Comparison of ENCODE assay signal across 24 cellular contexts in the genomic region with DNA sequence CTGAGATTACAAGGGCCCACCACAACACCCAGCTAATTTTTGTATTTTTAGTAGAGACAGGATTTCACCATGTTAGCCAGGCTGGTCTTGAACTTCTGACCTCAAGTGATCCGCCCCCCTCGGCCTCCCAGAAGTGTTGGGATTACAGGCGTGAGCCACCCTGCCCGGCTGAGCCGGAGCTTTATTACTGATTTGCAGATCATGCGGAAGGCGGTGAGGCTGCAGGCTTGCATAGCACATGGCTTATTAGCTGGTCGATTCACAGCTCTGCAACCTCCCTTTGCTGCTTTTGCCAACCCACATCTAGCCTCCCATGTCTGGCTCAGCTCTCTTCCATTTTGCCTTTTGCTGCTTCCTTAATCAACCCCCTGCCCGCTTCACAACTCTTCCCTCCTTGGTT.
A peak's percentile ranks its signal among the peaks of the same experiment; 100 is the strongest.
DNase-seq lines count a peak whose midpoint lies in the region; ATAC-seq and TF ChIP-seq lines count a peak whose summit lies in the region.
"Had no signal": no experiment of that assay in that cellular context is flagged by ENCODE, and none has a peak within 500 bp of the region (broad histone marks: within the 10 kb centered on the region; RNA-seq: fewer than 3 reads in every experiment).

No MANE protein-coding gene starts in this region.

- H3K4me3 Mint-ChIP-seq in GM23338 (no peak overlapping the region), brain (no peak overlapping the region), mesothelial cell of epicardium (no peak overlapping the region)
- H3K4me3 Mint-ChIP-seq: CD4-positive, alpha-beta T cell; IgD-negative memory B cell had no signal

- H3K9me3 ChIP-seq in psoas muscle = peaks cover 6% of the 10 kb centered on the region

- H3K9me2 ChIP-seq in GM23338 (ENCODE audit: insufficient read depth) = no peaks in the 10 kb centered on the region

- H2AFZ ChIP-seq in GM23338 = peak overlapping the region; percentile 56; the same call in 1 of the 2 replicates

- H3K4me3 ChIP-seq in GM23338 (no peak overlapping the region), psoas muscle (no peak overlapping the region)
- H3K4me3 ChIP-seq: BLaER1 had no signal

- H3K4me1 ChIP-seq in GM23338 (ENCODE audit: insufficient read depth) = peaks cover 19% of the 10 kb centered on the region
- H3K4me1 ChIP-seq in psoas muscle = peaks cover 33% of the 10 kb centered on the region

- H3K27ac ChIP-seq in GM23338 (ENCODE audit: low read depth) = no peak overlapping the region
- peak overlapping the region; percentile 73 for H3K27ac ChIP-seq in psoas muscle
- H3K27ac ChIP-seq: BLaER1, HL-60, RWPE1 had no signal

- H3K9me3 Mint-ChIP-seq in GM23338 = peaks cover 2% of the 10 kb centered on the region; the same call in 1 of the 3 replicates
- peaks cover 0 to 18% (median 6%) of the 10 kb centered on the region in 5 experiments for H3K9me3 Mint-ChIP-seq in brain
- H3K9me3 Mint-ChIP-seq in mesothelial cell of epicardium = no peaks in the 10 kb centered on the region
- H3K9me3 Mint-ChIP-seq: CD4-positive, alpha-beta T cell; IgD-negative memory B cell had no signal

- H3K36me3 Mint-ChIP-seq in GM23338 (ENCODE audit: low read depth) (no peaks in the 10 kb centered on the region), brain (no peaks in the 10 kb centered on the region), mesothelial cell of epicardium (peaks cover 3% of the 10 kb centered on the region)
- H3K36me3 Mint-ChIP-seq: IgD-negative memory B cell had no signal

- intact Hi-C loops in psoas muscle (cut with DNase I) = no loop called here

- TF ChIP-seq CTCF in GM23338 (conservative IDR thresholded peaks at IDR 0.05; ENCODE audit: low read depth in 2 of 2) = no peak
- no peak for TF ChIP-seq CTCF in brain (conservative IDR thresholded peaks at IDR 0.05)
- no peak for TF ChIP-seq CTCF in mesothelial cell of epicardium (IDR thresholded peaks at IDR 0.05; ENCODE audit: unreplicated experiment)
- TF ChIP-seq CTCF in psoas muscle (IDR thresholded peaks at IDR 0.05) = no peak

- DNase-seq in GM23338 (ENCODE audit: low spot score) = no peak
- DNase-seq in mesothelial cell of epicardium (ENCODE audit: low spot score in 2 of 2, unreplicated experiment in 2 of 2) = no peak
- DNase-seq in psoas muscle = no peak
- no peak for DNase-seq in D341Med (ENCODE audit: low spot score)
- no peak for DNase-seq in effector CD4-positive, alpha-beta T cell
- DNase-seq: CD4-positive, alpha-beta T cell; DMS53; GOT3; HCEC 1CT; NCI-H1092; NCI-H1417 treated with DMSO at 0.1 percent for 48 hours; NCI-H1694 treated with DMSO at 0.1 percent for 48 hours; NCI-H2081; NCI-H226; NCI-H510A; NCI-H69; SHP77 had no signal

- no peaks in the 10 kb centered on the region for H3F3A ChIP-seq in GM23338 (replicated peaks; ENCODE audit: low read depth)

- H3K27me3 Mint-ChIP-seq in GM23338 (ENCODE audit: insufficient read depth, low read depth, poor library complexity) (peaks cover 4% of the 10 kb centered on the region), brain (no peaks in the 10 kb centered on the region), mesothelial cell of epicardium (ENCODE audit: low read depth) (no peaks in the 10 kb centered on the region)

- H4K20me1 ChIP-seq in GM23338 (replicated peaks; ENCODE audit: insufficient read depth) = no peaks in the 10 kb centered on the region
- H4K20me1 ChIP-seq: BLaER1 had no signal

- H3K4me1 Mint-ChIP-seq in GM23338 = peaks cover 32% of the 10 kb centered on the region
- peaks cover 70% of the 10 kb centered on the region for H3K4me1 Mint-ChIP-seq in brain
- H3K4me1 Mint-ChIP-seq in mesothelial cell of epicardium = peaks cover 61% of the 10 kb centered on the region

- no peak for ATAC-seq in GM23338
- no peak for ATAC-seq in psoas muscle
- no peak for ATAC-seq in HG02884 (IDR thresholded peaks at IDR 0.05; ENCODE audit: unreplicated experiment)
- ATAC-seq: Panc1 had no signal

- H3K27ac Mint-ChIP-seq in GM23338 = peak overlapping the region; percentile 29; the same call in 1 of the 2 replicates
- H3K27ac Mint-ChIP-seq in brain = peak overlapping the region; percentile 35 to 92 (median 77)
- peak overlapping the region; percentile 52 for H3K27ac Mint-ChIP-seq in mesothelial cell of epicardium
- H3K27ac Mint-ChIP-seq: CD4-positive, alpha-beta T cell had no signal

- H3K36me3 ChIP-seq in GM23338 (ENCODE audit: insufficient read depth) (no peaks in the 10 kb centered on the region), psoas muscle (ENCODE audit: insufficient read depth in 1 of 2, low read depth in 1 of 2) (no peaks in the 10 kb centered on the region)
- H3K36me3 ChIP-seq: BLaER1 had no signal

- H3K27me3 ChIP-seq in GM23338 (ENCODE audit: insufficient read depth) (no peaks in the 10 kb centered on the region), psoas muscle (ENCODE audit: insufficient read depth in 3 of 3, low read length in 2 of 3) (no peaks in the 10 kb centered on the region)
- H3K27me3 ChIP-seq: BLaER1 had no signal

- H3K4me2 ChIP-seq in GM23338 = no peak overlapping the region
- H3K4me2 ChIP-seq: BLaER1 had no signal

- no peaks in the 10 kb centered on the region for H3K79me2 ChIP-seq in GM23338 (replicated peaks; ENCODE audit: insufficient read depth)

- WGBS in psoas muscle, 3 donors = 92 to 96% (median 92%) methylated on average over 9 of the region's 9 CpGs

TF ChIP-seq in GM23338, 12 proteins besides CTCF, POLR2A, EP300 and RAD21 (continues in another document):
- TF ChIP-seq, protein P1, sequence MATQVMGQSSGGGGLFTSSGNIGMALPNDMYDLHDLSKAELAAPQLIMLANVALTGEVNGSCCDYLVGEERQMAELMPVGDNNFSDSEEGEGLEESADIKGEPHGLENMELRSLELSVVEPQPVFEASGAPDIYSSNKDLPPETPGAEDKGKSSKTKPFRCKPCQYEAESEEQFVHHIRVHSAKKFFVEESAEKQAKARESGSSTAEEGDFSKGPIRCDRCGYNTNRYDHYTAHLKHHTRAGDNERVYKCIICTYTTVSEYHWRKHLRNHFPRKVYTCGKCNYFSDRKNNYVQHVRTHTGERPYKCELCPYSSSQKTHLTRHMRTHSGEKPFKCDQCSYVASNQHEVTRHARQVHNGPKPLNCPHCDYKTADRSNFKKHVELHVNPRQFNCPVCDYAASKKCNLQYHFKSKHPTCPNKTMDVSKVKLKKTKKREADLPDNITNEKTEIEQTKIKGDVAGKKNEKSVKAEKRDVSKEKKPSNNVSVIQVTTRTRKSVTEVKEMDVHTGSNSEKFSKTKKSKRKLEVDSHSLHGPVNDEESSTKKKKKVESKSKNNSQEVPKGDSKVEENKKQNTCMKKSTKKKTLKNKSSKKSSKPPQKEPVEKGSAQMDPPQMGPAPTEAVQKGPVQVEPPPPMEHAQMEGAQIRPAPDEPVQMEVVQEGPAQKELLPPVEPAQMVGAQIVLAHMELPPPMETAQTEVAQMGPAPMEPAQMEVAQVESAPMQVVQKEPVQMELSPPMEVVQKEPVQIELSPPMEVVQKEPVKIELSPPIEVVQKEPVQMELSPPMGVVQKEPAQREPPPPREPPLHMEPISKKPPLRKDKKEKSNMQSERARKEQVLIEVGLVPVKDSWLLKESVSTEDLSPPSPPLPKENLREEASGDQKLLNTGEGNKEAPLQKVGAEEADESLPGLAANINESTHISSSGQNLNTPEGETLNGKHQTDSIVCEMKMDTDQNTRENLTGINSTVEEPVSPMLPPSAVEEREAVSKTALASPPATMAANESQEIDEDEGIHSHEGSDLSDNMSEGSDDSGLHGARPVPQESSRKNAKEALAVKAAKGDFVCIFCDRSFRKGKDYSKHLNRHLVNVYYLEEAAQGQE (IDR thresholded peaks at IDR 0.05; ENCODE audit: unreplicated experiment) = no peak
- TF ChIP-seq ZNF331 (CRISPR knock-in tag; IDR thresholded peaks at IDR 0.05; ENCODE audit: low read depth) = no peak
- TF ChIP-seq NANOG (IDR thresholded peaks at IDR 0.05; ENCODE audit: borderline replicate concordance) = no peak
- TF ChIP-seq JUNB (IDR thresholded peaks at IDR 0.05; ENCODE audit: unreplicated experiment) = no peak
- no peak for TF ChIP-seq ZNF114 (CRISPR knock-in tag; IDR thresholded peaks at IDR 0.05)
- TF ChIP-seq STAT1 (IDR thresholded peaks at IDR 0.05; ENCODE audit: unreplicated experiment) = no peak
- TF ChIP-seq, protein P2, sequence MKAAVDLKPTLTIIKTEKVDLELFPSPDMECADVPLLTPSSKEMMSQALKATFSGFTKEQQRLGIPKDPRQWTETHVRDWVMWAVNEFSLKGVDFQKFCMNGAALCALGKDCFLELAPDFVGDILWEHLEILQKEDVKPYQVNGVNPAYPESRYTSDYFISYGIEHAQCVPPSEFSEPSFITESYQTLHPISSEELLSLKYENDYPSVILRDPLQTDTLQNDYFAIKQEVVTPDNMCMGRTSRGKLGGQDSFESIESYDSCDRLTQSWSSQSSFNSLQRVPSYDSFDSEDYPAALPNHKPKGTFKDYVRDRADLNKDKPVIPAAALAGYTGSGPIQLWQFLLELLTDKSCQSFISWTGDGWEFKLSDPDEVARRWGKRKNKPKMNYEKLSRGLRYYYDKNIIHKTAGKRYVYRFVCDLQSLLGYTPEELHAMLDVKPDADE (IDR thresholded peaks at IDR 0.05) = no peak
- TF ChIP-seq EZH2phosphoT487 (IDR thresholded peaks at IDR 0.05; ENCODE audit: unreplicated experiment) = no peak
- no peak for TF ChIP-seq CREB1 (CRISPR knock-in tag; IDR thresholded peaks at IDR 0.05; ENCODE audit: low read depth)
- no peak for TF ChIP-seq POLR2AphosphoS5 (IDR thresholded peaks at IDR 0.05; ENCODE audit: low read depth)
- TF ChIP-seq EZH2 (IDR thresholded peaks at IDR 0.05; ENCODE audit: low read depth, unreplicated experiment) = no peak
